Comparison of ENCODE assay signal across 16 cellular contexts in the genomic region with DNA sequence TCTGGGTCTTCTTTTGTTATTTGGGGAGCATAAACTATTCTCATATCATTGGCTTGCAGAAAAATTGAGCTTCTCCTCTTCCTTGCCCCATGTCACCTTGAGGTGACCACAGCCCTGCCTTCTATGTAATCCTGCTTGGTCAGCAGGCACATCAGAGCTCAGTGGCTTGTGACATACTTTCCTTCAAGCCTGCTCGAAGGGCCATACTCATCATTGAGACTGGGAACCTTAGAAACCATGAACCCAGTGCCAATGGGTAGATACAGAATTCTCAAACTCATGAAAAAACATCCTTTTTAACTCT. TPM values are rescaled to one million over a fixed set of nuclear protein-coding genes. Genes with fewer than 3 reads are reported as not detected.
DNase-seq lines count a peak whose midpoint lies in the region; ATAC-seq and TF ChIP-seq lines count a peak whose summit lies in the region.
"Had no signal": no experiment of that assay in that cellular context is flagged by ENCODE, and none has a peak within 500 bp of the region (broad histone marks: within the 10 kb centered on the region; RNA-seq: fewer than 3 reads in every experiment).

No MANE protein-coding gene starts in this region.

- H3K4me1 ChIP-seq in mucosa of descending colon (ENCODE audit: low read depth) (no peaks in the 10 kb centered on the region), Karpas-422 (ENCODE audit: low read length) (peaks cover 9% of the 10 kb centered on the region)
- H3K4me1 ChIP-seq: prostate gland had no signal

- TF ChIP-seq POLR2A in GM18505 (IDR thresholded peaks at IDR 0.05; ENCODE audit: borderline replicate concordance, extremely low read depth, insufficient read depth, insufficient read length) (no peak), NB4 (IDR thresholded peaks at IDR 0.05; ENCODE audit: extremely low read depth, insufficient read length) (no peak)

- H3K9me3 ChIP-seq in mucosa of descending colon (no peaks in the 10 kb centered on the region), Karpas-422 (ENCODE audit: low read length) (no peaks in the 10 kb centered on the region)
- H3K9me3 ChIP-seq: prostate gland, thoracic aorta had no signal

- peak; percentile 57 for DNase-seq in NB4 (ENCODE audit: low read depth)
- no peak for DNase-seq in mucosa of descending colon
- no peak for DNase-seq in NCI-H345 (lab: John Stamatoyannopoulos, UW)
- no peak for DNase-seq in Karpas-422
- no peak for DNase-seq in EL
- DNase-seq: activated naive CD4-positive, alpha-beta T cell treated with anti-CD3 and anti-CD28 coated beads, Interleukin-2, amount 50 U/mL, for 16 hours; dermis blood vessel endothelial cell; DMS79; left ventricle myocardium superior; NCI-H1694 treated with DMSO at 0.1 percent for 48 hours; stimulated activated CD4-positive, alpha-beta T cell treated with anti-CD3 and anti-CD28 coated beads, Interleukin-4, amount 100 ng/mL, for 4 hours had no signal

- no peaks in the 10 kb centered on the region for H3K9me2 ChIP-seq in Karpas-422 (replicated peaks; ENCODE audit: insufficient read depth, low read length)

- no peak overlapping the region for H3K4me2 ChIP-seq in Karpas-422 (ENCODE audit: low read depth, low read length, poor library complexity, severe bottlenecking)

- peak; percentile 14 for ATAC-seq in GM18505 (IDR thresholded peaks at IDR 0.05; ENCODE audit: unreplicated experiment)
- peak; percentile 34 for ATAC-seq in GM21423 (IDR thresholded peaks at IDR 0.05; ENCODE audit: unreplicated experiment)
- peak; percentile 11 for ATAC-seq in mucosa of descending colon
- ATAC-seq: left ventricle myocardium superior, Panc1 had no signal

- no peaks in the 10 kb centered on the region for H4K20me1 ChIP-seq in Karpas-422 (ENCODE audit: insufficient read depth, low read depth, low read length)

- no peak overlapping the region for H3K9ac ChIP-seq in Karpas-422 (ENCODE audit: low read length)

- H3K79me2 ChIP-seq in Karpas-422 (ENCODE audit: low read length): no peaks in the 10 kb centered on the region

- intact Hi-C loops in mucosa of descending colon (cut with DNase I, micrococcal nuclease): no loop called here

- H3K27me3 ChIP-seq in Karpas-422 (ENCODE audit: low read length): no peaks in the 10 kb centered on the region; the same call in 1 of the 2 replicates

- no peak overlapping the region for H3K27ac ChIP-seq in Karpas-422 (ENCODE audit: low read length)
- H3K27ac ChIP-seq: prostate gland, thoracic aorta had no signal

- H3K4me3 ChIP-seq in NB4 (ENCODE audit: low read depth, low read length) (no peak overlapping the region), mucosa of descending colon (no peak overlapping the region), Karpas-422 (ENCODE audit: low read length) (no peak overlapping the region)
- H3K4me3 ChIP-seq: prostate gland, thoracic aorta had no signal

- TF ChIP-seq CTCF in NB4 (IDR thresholded peaks at IDR 0.05; ENCODE audit: low read depth, low read length) (no peak), mucosa of descending colon (IDR thresholded peaks at IDR 0.05) (no peak)

- no peaks in the 10 kb centered on the region for H3K36me3 ChIP-seq in mucosa of descending colon (ENCODE audit: low read depth)
- H3K36me3 ChIP-seq in Karpas-422 (ENCODE audit: insufficient read depth, low read length): no peaks in the 10 kb centered on the region
- H3K36me3 ChIP-seq: prostate gland, thoracic aorta had no signal

- no peak overlapping the region for H2AFZ ChIP-seq in Karpas-422 (ENCODE audit: low read length)

RNA-seq across cellular contexts. Expression of gene CCR2, which starts 3.7 kb away (rescaled TPM):
- 1 to 10 TPM; 1.2 to 3.4 (median 2.2) TPM for total RNA-seq in mucosa of descending colon
- total RNA-seq in Karpas-422 (2014; rRNA removed; shearing (Covaris generic); ENCODE audit: low replicate concordance): not detected in 2 replicates
- total RNA-seq: dermis blood vessel endothelial cell had no signal

RNA-seq across cellular contexts. Expression of gene CCR5, which starts 20.5 kb away (rescaled TPM):
- total RNA-seq in mucosa of descending colon: 1 to 10 TPM; 1.9 to 3.4 (median 2.4) TPM
- not detected in 2 replicates for total RNA-seq in Karpas-422 (2014; rRNA removed; shearing (Covaris generic); ENCODE audit: low replicate concordance)
- total RNA-seq: dermis blood vessel endothelial cell had no signal

RNA-seq across cellular contexts. Expression of gene CCRL2, which starts 56.8 kb away (rescaled TPM):
- total RNA-seq in mucosa of descending colon: 10 to 100 TPM; 10.2 to 23.3 (median 15.7) TPM
- total RNA-seq in Karpas-422 (2014; rRNA removed; shearing (Covaris generic); ENCODE audit: low replicate concordance): 0.14 TPM in 1 of 2 replicates, not detected in the other
